Comparison of ENCODE assay signal across 8 cellular contexts in genomic region chr10:79241629-79241989, GRCh38.
DNase-seq lines count a peak whose midpoint lies in the region; ATAC-seq and TF ChIP-seq lines count a peak whose summit lies in the region.

No MANE protein-coding gene starts in this region.

- H3K9me3 ChIP-seq in H9 (ENCODE audit: control insufficient read depth, low read depth, low read length) (no peaks in the 10 kb centered on the region), iPS-15b (ENCODE audit: control insufficient read depth, insufficient read depth, low read length) (no peaks in the 10 kb centered on the region)

- peaks cover 0 to 11% (median 5%) of the 10 kb centered on the region in 3 experiments; a peak in 5 of 7 replicates for H3K36me3 Mint-ChIP-seq in H9 (ENCODE audit: insufficient read depth in 1 of 3, low read depth in 3 of 3)
- H3K36me3 Mint-ChIP-seq in activated B cell treated with CpG ODN at 0.5 μM for 24 hours (ENCODE audit: low read depth), result peaks cover 3% of the 10 kb centered on the region
- peaks cover 35% of the 10 kb centered on the region for H3K36me3 Mint-ChIP-seq in stimulated activated effector memory CD8-positive, alpha-beta T cell treated with anti-CD3 and anti-CD28 coated beads, Interleukin-12 subunit alpha, Interleukin-12 subunit beta, amount 100 ng/mL, for 72 hours

- no peak overlapping the region for H3K4ac ChIP-seq in H9 (ENCODE audit: low read depth, low read length)

- peak overlapping the region; percentile 58 for H3K4me2 ChIP-seq in H9 (ENCODE audit: insufficient read depth, insufficient read length, low read length)

- H3K18ac ChIP-seq in H9 (ENCODE audit: insufficient read length, low read depth, low read length), result no peak overlapping the region

- no peaks in the 10 kb centered on the region for H3K79me1 ChIP-seq in H9 (ENCODE audit: insufficient read depth, low read depth, low read length, poor library complexity, severe bottlenecking)

- H3K27ac ChIP-seq in H9 (ENCODE audit: insufficient read length, low read depth, low read length), result no peak overlapping the region

- DNase-seq in H9 (no peak), activated B cell treated with CpG ODN at 0.5 μM for 24 hours (no peak), kidney tubule cell (ENCODE audit: low spot score) (no peak), T-helper 9 cell (no peak)
- no peak for DNase-seq in stimulated activated effector memory CD8-positive, alpha-beta T cell treated with anti-CD3 and anti-CD28 coated beads, Interleukin-12 subunit alpha, Interleukin-12 subunit beta, amount 100 ng/mL, for 72 hours (ENCODE audit: low spot score in 2 of 2)

- H3K36me3 ChIP-seq in iPS-15b (ENCODE audit: control insufficient read depth, insufficient read depth, low read length), result peaks cover 2% of the 10 kb centered on the region

- H3K27me3 Mint-ChIP-seq in H9 (ENCODE audit: low read depth) (peaks cover 80% of the 10 kb centered on the region), activated B cell treated with CpG ODN at 0.5 μM for 24 hours (no peaks in the 10 kb centered on the region)

- intact Hi-C loops in activated B cell treated with CpG ODN at 0.5 μM for 24 hours (cut with micrococcal nuclease), result loop anchor here (1.0 to 10.0 kb wide), 3 partner anchors 173 to 1367 kb away; partner anchors contain the start of genes TSPAN14 and ZMIZ1

- H2AFZ ChIP-seq in H9 (ENCODE audit: low read length), result no peak overlapping the region

- no peak overlapping the region for H4K91ac ChIP-seq in H9 (ENCODE audit: insufficient read length, low read depth, low read length)

- H2AK5ac ChIP-seq in H9 (ENCODE audit: insufficient read length, low read length), result no peak overlapping the region

- TF ChIP-seq CTCF in H9 (conservative IDR thresholded peaks at IDR 0.05) (no peak), activated B cell treated with CpG ODN at 0.5 μM for 24 hours (IDR thresholded peaks at IDR 0.05) (no peak)

- no peak overlapping the region for H4K8ac ChIP-seq in H9 (replicated peaks; ENCODE audit: insufficient read length, low read depth, low read length)

- POLR2A ChIA-PET in activated B cell treated with CpG ODN at 0.5 μM for 24 hours (lab: Charles Lee), result interaction anchor here (0.8 to 12.4 kb wide), 14 partner anchors 8 to 204 kb away, joined by 3 to 350 read pairs (median 6); partner anchors contain the start of genes PPIF and ZCCHC24

- H3K4me3 ChIP-seq in iPS-15b (ENCODE audit: low read depth, low read length), result peak overlapping the region; percentile 61

- H3K4me1 ChIP-seq in H9 (ENCODE audit: insufficient read depth, low read length), result peaks cover 17% of the 10 kb centered on the region; the same call in 1 of the 2 replicates
- peaks cover 42% of the 10 kb centered on the region for H3K4me1 ChIP-seq in iPS-15b (ENCODE audit: control insufficient read depth, insufficient read depth, low read length)

- CTCF ChIA-PET in activated B cell treated with CpG ODN at 0.5 μM for 24 hours (lab: Charles Lee), result no interaction called here

- no peak overlapping the region for H3K9ac ChIP-seq in H9 (ENCODE audit: extremely low read depth, insufficient read length, low read length)
- no peak overlapping the region for H3K9ac ChIP-seq in iPS-15b (ENCODE audit: low read depth, low read length)

- H2BK120ac ChIP-seq in H9 (ENCODE audit: low read depth, low read length, poor library complexity, severe bottlenecking), result no peak overlapping the region

- H3K14ac ChIP-seq in H9 (ENCODE audit: insufficient read depth, low read length), result no peak overlapping the region

- no peak overlapping the region for H2BK20ac ChIP-seq in H9 (ENCODE audit: low read depth, low read length, poor library complexity, severe bottlenecking)

- no peak overlapping the region for H2BK12ac ChIP-seq in H9 (ENCODE audit: insufficient read length, low read depth, low read length)

- H3K27ac Mint-ChIP-seq in H9, result peak overlapping the region in 1 of 3 experiments; percentile 59; a peak in 1 of 7 replicates
- H3K27ac Mint-ChIP-seq in activated B cell treated with CpG ODN at 0.5 μM for 24 hours, result peak overlapping the region; percentile 85
- H3K27ac Mint-ChIP-seq in stimulated activated effector memory CD8-positive, alpha-beta T cell treated with anti-CD3 and anti-CD28 coated beads, Interleukin-12 subunit alpha, Interleukin-12 subunit beta, amount 100 ng/mL, for 72 hours, result peak overlapping the region; percentile 93

- H3K23ac ChIP-seq in H9 (ENCODE audit: insufficient read length, low read depth, low read length), result no peak overlapping the region

- peaks cover 49% of the 10 kb centered on the region for H3K27me3 ChIP-seq in H9 (ENCODE audit: insufficient read depth, low read length)
- H3K27me3 ChIP-seq in iPS-15b (ENCODE audit: control insufficient read depth, insufficient read depth, low read length), result peaks cover 33% of the 10 kb centered on the region

- H3K4me1 Mint-ChIP-seq in H9 (peaks cover 55 to 57% of the 10 kb centered on the region in 2 experiments), activated B cell treated with CpG ODN at 0.5 μM for 24 hours (peaks cover 46% of the 10 kb centered on the region)
- peaks cover 74% of the 10 kb centered on the region for H3K4me1 Mint-ChIP-seq in stimulated activated effector memory CD8-positive, alpha-beta T cell treated with anti-CD3 and anti-CD28 coated beads, Interleukin-12 subunit alpha, Interleukin-12 subunit beta, amount 100 ng/mL, for 72 hours

- no peak overlapping the region for H3T11ph ChIP-seq in H9 (ENCODE audit: low read length)

- no peak overlapping the region for H2BK15ac ChIP-seq in H9 (ENCODE audit: low read depth, low read length)

- ATAC-seq in activated B cell treated with CpG ODN at 0.5 μM for 24 hours (ENCODE audit: low read depth) (no peak), GM21390 (IDR thresholded peaks at IDR 0.05; ENCODE audit: unreplicated experiment) (no peak), HG03342 (IDR thresholded peaks at IDR 0.05; ENCODE audit: unreplicated experiment) (no peak)
- ATAC-seq in stimulated activated effector memory CD8-positive, alpha-beta T cell treated with anti-CD3 and anti-CD28 coated beads, Interleukin-12 subunit alpha, Interleukin-12 subunit beta, amount 100 ng/mL, for 72 hours, result no peak

- peaks cover 16% of the 10 kb centered on the region for H3K23me2 ChIP-seq in H9 (ENCODE audit: insufficient read length, low read depth, low read length, poor library complexity, severe bottlenecking)

- H3K56ac ChIP-seq in H9 (ENCODE audit: insufficient read length, low read depth, low read length), result no peak overlapping the region

- H4K5ac ChIP-seq in H9 (ENCODE audit: insufficient read length, low read depth, low read length), result no peak overlapping the region

- H3K79me2 ChIP-seq in H9 (ENCODE audit: insufficient read depth, low read length), result no peaks in the 10 kb centered on the region

- no CpG with 5 or more reads among the region's 5 CpGs for WGBS in H9 (ENCODE audit: extremely low coverage, insufficient read length, low lambda C conversion rate)

- H3K9me3 Mint-ChIP-seq in H9, result no peaks in the 10 kb centered on the region
- H3K9me3 Mint-ChIP-seq in activated B cell treated with CpG ODN at 0.5 μM for 24 hours, result no peaks in the 10 kb centered on the region
- H3K9me3 Mint-ChIP-seq in stimulated activated effector memory CD8-positive, alpha-beta T cell treated with anti-CD3 and anti-CD28 coated beads, Interleukin-12 subunit alpha, Interleukin-12 subunit beta, amount 100 ng/mL, for 72 hours, result no peaks in the 10 kb centered on the region

- H3K4me3 Mint-ChIP-seq in H9, result peak overlapping the region; percentile 61 to 75
- H3K4me3 Mint-ChIP-seq in activated B cell treated with CpG ODN at 0.5 μM for 24 hours, result peak overlapping the region; percentile 84
- peak overlapping the region; percentile 68 for H3K4me3 Mint-ChIP-seq in stimulated activated effector memory CD8-positive, alpha-beta T cell treated with anti-CD3 and anti-CD28 coated beads, Interleukin-12 subunit alpha, Interleukin-12 subunit beta, amount 100 ng/mL, for 72 hours

- peaks cover 3% of the 10 kb centered on the region for H4K20me1 ChIP-seq in H9 (ENCODE audit: control insufficient read depth, insufficient read depth, insufficient read length)

- no peak overlapping the region for H2BK5ac ChIP-seq in H9 (ENCODE audit: insufficient read length, low read length)
